In genomic region chr5:73626814-73627313, GRCh38 we compare ENCODE assay signal across 8 cellular contexts. TPM values are rescaled to one million over a fixed set of nuclear protein-coding genes. Genes with fewer than 3 reads are reported as not detected.
DNase-seq lines count a peak whose midpoint lies in the region; ATAC-seq, FAIRE-seq and TF ChIP-seq lines count a peak whose summit lies in the region.
"Had no signal": no experiment of that assay in that cellular context is flagged by ENCODE, and none has a peak within 500 bp of the region (broad histone marks: within the 10 kb centered on the region; RNA-seq: fewer than 3 reads in every experiment).

No MANE protein-coding gene starts in this region.

- no peaks in the 10 kb centered on the region for H3K36me3 Mint-ChIP-seq in stimulated activated effector memory CD8-positive, alpha-beta T cell treated with anti-CD3 and anti-CD28 coated beads, Interleukin-12 subunit alpha, Interleukin-12 subunit beta, amount 100 ng/mL, for 72 hours

- dilution Hi-C loops in keratinocyte (cut with MboI; ENCODE audit: extremely low pct_ligation_motif_present, low sequenced_read_pairs): no loop called here

- in situ Hi-C loops in astrocyte of the cerebellum (cut with HindIII; ENCODE audit: low sequenced_read_pairs): no loop called here

- H4K20me1 ChIP-seq in keratinocyte (ENCODE audit: control insufficient read depth, extremely low read depth, insufficient read depth, low read length): no peaks in the 10 kb centered on the region

- peak overlapping the region; percentile 90 for H3K27ac ChIP-seq in keratinocyte (ENCODE audit: control insufficient read depth, insufficient read depth, low read length)

- peak overlapping the region; percentile 38 for H3K4me3 Mint-ChIP-seq in stimulated activated effector memory CD8-positive, alpha-beta T cell treated with anti-CD3 and anti-CD28 coated beads, Interleukin-12 subunit alpha, Interleukin-12 subunit beta, amount 100 ng/mL, for 72 hours

- DNase-seq in HTR-8/SVneo (ENCODE audit: insufficient read length, low spot score) (no peak), astrocyte of the cerebellum (ENCODE audit: low read depth) (no peak), keratinocyte (ENCODE audit: low read depth, low spot score) (no peak), NOMO-1 (lab: John Stamatoyannopoulos, UW; ENCODE audit: unreplicated experiment in 2 of 2) (no peak)
- DNase-seq in stimulated activated effector memory CD8-positive, alpha-beta T cell treated with anti-CD3 and anti-CD28 coated beads, Interleukin-12 subunit alpha, Interleukin-12 subunit beta, amount 100 ng/mL, for 72 hours (ENCODE audit: low spot score in 2 of 2): no peak
- no peak for DNase-seq in effector CD4-positive, alpha-beta T cell
- DNase-seq: SIG-M5 had no signal

- no peak for ATAC-seq in stimulated activated effector memory CD8-positive, alpha-beta T cell treated with anti-CD3 and anti-CD28 coated beads, Interleukin-12 subunit alpha, Interleukin-12 subunit beta, amount 100 ng/mL, for 72 hours
- ATAC-seq in HG03108 (IDR thresholded peaks at IDR 0.05; ENCODE audit: unreplicated experiment): no peak

- FAIRE-seq in HTR-8/SVneo (lab: Jason Lieb, UNC): peak; percentile 9
- no peak for FAIRE-seq in keratinocyte (lab: Jason Lieb, UNC)

- H3K9me3 ChIP-seq in keratinocyte (ENCODE audit: control insufficient read depth, low read depth, low read length): no peaks in the 10 kb centered on the region

- peak overlapping the region; percentile 12 for H2AFZ ChIP-seq in keratinocyte (ENCODE audit: control insufficient read depth, low read length)

- H3K79me2 ChIP-seq in keratinocyte (ENCODE audit: control insufficient read depth, insufficient read depth, low read length): peaks cover 59% of the 10 kb centered on the region

- H3K4me2 ChIP-seq in keratinocyte (ENCODE audit: control insufficient read depth, extremely low read depth, insufficient read depth, low read depth, low read length): peak overlapping the region; percentile 91

- H3K9me3 Mint-ChIP-seq in stimulated activated effector memory CD8-positive, alpha-beta T cell treated with anti-CD3 and anti-CD28 coated beads, Interleukin-12 subunit alpha, Interleukin-12 subunit beta, amount 100 ng/mL, for 72 hours: no peaks in the 10 kb centered on the region

- peaks cover 44% of the 10 kb centered on the region for H3K4me1 ChIP-seq in keratinocyte (ENCODE audit: control insufficient read depth, extremely low read depth, insufficient read depth, low read length)

- no peaks in the 10 kb centered on the region for H3K27me3 ChIP-seq in keratinocyte (ENCODE audit: control insufficient read depth, extremely low read depth, insufficient read depth, low read length)

- H3K9ac ChIP-seq in keratinocyte (ENCODE audit: control insufficient read depth, extremely low read depth, insufficient read depth, low read length): peak overlapping the region; percentile 93

- H3K4me1 Mint-ChIP-seq in stimulated activated effector memory CD8-positive, alpha-beta T cell treated with anti-CD3 and anti-CD28 coated beads, Interleukin-12 subunit alpha, Interleukin-12 subunit beta, amount 100 ng/mL, for 72 hours: no peaks in the 10 kb centered on the region

- H3K9me1 ChIP-seq in keratinocyte (ENCODE audit: control insufficient read depth, extremely low read depth, insufficient read depth, low read length): no peaks in the 10 kb centered on the region

- peaks cover 2 to 5% of the 10 kb centered on the region in 2 experiments for H3K36me3 ChIP-seq in keratinocyte (ENCODE audit: control insufficient read depth in 2 of 2, extremely low read depth in 1 of 2, insufficient read depth in 2 of 2, low read length in 2 of 2)

- TF ChIP-seq CTCF in astrocyte of the cerebellum (IDR thresholded peaks at IDR 0.05; ENCODE audit: low read depth, low read length, missing control alignments): no peak
- TF ChIP-seq CTCF in keratinocyte (optimal IDR thresholded peaks at IDR 0.05 in 1 of 3, IDR thresholded peaks at IDR 0.05 in 1 of 3, conservative IDR thresholded peaks at IDR 0.05 in 1 of 3; ENCODE audit: extremely low read depth in 1 of 3, insufficient read depth in 2 of 3, low read length in 3 of 3): no peak

- H3K4me3 ChIP-seq in astrocyte of the cerebellum (ENCODE audit: low read depth, low read length): peak overlapping the region; percentile 74
- H3K4me3 ChIP-seq in keratinocyte (ENCODE audit: control insufficient read depth in 2 of 3, extremely low read depth in 1 of 3, insufficient read depth in 2 of 3, low read depth in 1 of 3, low read length in 3 of 3): peak overlapping the region; percentile 64 to 97 (median 96)

- H3K27ac Mint-ChIP-seq in stimulated activated effector memory CD8-positive, alpha-beta T cell treated with anti-CD3 and anti-CD28 coated beads, Interleukin-12 subunit alpha, Interleukin-12 subunit beta, amount 100 ng/mL, for 72 hours: no peak overlapping the region

RNA-seq across cellular contexts. Expression of gene ARHGEF28, which starts 0.9 kb away (rescaled TPM):
- polyA plus RNA-seq in keratinocyte: 17.7 to 31.6 TPM (median 24.2 TPM) in 3 replicates
- 94.4 TPM for polyA plus RNA-seq in keratinocyte (2011; ENCODE audit: low read depth)
- polyA plus RNA-seq in keratinocyte (2011; cell fraction: cytosol; rRNA removed): 20.0 and 27.5 TPM in 2 replicates
- polyA plus RNA-seq in keratinocyte (2011; cell fraction: nucleus; rRNA removed): 67.9 and 74.3 TPM in 2 replicates
- polyA plus RNA-seq in keratinocyte (2012; ENCODE audit: low replicate concordance): 24.0 and 42.0 TPM in 2 replicates
- 71.2 to 134 TPM (median 94.2 TPM) in 3 replicates for polyA minus RNA-seq in keratinocyte
- 43.9 TPM for polyA minus RNA-seq in keratinocyte (2011; cell fraction: cytosol; rRNA and poly(A)+ RNA removed)
- polyA minus RNA-seq in keratinocyte (2011; cell fraction: nucleus; rRNA and poly(A)+ RNA removed): 187 and 303 TPM in 2 replicates
